Comparison of ENCODE assay signal across 14 cellular contexts in the genomic region with DNA sequence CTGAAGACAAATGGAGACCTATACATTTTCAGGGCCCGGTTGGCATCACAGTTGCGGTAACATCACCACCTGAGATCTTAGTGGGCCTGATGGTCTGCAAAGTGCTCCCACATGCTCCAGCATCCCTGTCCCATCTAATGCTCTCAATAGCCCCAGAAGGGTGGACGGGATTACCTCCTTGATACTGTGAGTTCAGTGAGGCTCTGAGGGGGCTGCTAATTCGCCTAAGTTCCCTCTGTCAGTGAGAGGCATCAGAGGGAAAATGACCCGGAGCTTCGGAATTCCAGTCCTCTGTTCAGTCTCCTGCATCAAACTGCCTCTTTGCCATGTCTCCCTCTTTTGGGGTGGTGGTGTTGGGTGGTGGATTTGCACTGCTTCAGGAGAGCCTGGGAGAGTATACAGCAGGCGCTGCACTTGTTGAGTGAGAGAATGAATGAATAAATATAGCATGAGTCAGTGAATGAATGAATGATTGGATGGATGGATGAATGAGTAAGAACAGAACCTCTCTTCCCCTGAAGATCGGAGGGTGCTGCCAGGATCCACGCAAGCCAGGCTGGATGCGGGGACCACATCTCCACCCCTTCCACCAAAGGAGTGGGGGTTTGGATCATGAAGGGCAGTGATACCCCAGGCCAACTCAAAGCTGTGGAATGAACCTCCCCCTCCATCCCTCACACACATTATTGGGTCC.
DNase-seq lines count a peak whose midpoint lies in the region; ATAC-seq and TF ChIP-seq lines count a peak whose summit lies in the region.
"Had no signal": no experiment of that assay in that cellular context is flagged by ENCODE, and none has a peak within 500 bp of the region (broad histone marks: within the 10 kb centered on the region; RNA-seq: fewer than 3 reads in every experiment).

No MANE protein-coding gene starts in this region.

- intact Hi-C loops in colonic mucosa (cut with DNase I), result no loop called here

- H3K4me3 ChIP-seq in colonic mucosa, result no peak overlapping the region
- H3K4me3 ChIP-seq: GM12878, GM23338 had no signal

- no peak for ATAC-seq in effector memory CD8-positive, alpha-beta T cell (replicated peaks)
- ATAC-seq: GM12878, GM23338 had no signal

- H3K9me3 ChIP-seq in colonic mucosa, result no peaks in the 10 kb centered on the region
- H3K9me3 ChIP-seq: BE2C had no signal

- H3K4me3 Mint-ChIP-seq in effector memory CD8-positive, alpha-beta T cell, result no peak overlapping the region
- H3K4me3 Mint-ChIP-seq: CD4-positive, alpha-beta memory T cell; GM23338 had no signal

- H3K27me3 ChIP-seq in colonic mucosa, result no peaks in the 10 kb centered on the region

- TF ChIP-seq CTCF in colonic mucosa (IDR thresholded peaks at IDR 0.05), result no peak

- H3K27me3 Mint-ChIP-seq in effector memory CD8-positive, alpha-beta T cell, result peaks cover 0 to 37% of the 10 kb centered on the region in 2 donors

- no peaks in the 10 kb centered on the region for H3K4me1 ChIP-seq in colonic mucosa
- H3K4me1 ChIP-seq: BE2C had no signal

- H3K36me3 ChIP-seq in colonic mucosa, result no peaks in the 10 kb centered on the region
- H3K36me3 ChIP-seq: BE2C had no signal

- no peak overlapping the region for H3K9ac ChIP-seq in colonic mucosa (ENCODE audit: low read depth in 2 of 2, low read length in 2 of 2)

- no peaks in the 10 kb centered on the region for H3K4me1 Mint-ChIP-seq in effector memory CD8-positive, alpha-beta T cell (ENCODE audit: low read depth in 2 of 2)
- H3K4me1 Mint-ChIP-seq: CD4-positive, alpha-beta memory T cell; GM23338 had no signal

- H3K9me3 Mint-ChIP-seq in effector memory CD8-positive, alpha-beta T cell, result no peaks in the 10 kb centered on the region
- H3K9me3 Mint-ChIP-seq: CD4-positive, alpha-beta memory T cell; GM23338 had no signal

- H3K27ac ChIP-seq in angular gyrus (ENCODE audit: low read depth, low read length) (peak overlapping the region; percentile 22), colonic mucosa (no peak overlapping the region), temporal lobe (ENCODE audit: low read depth, low read length) (peak overlapping the region; percentile 27)
- H3K27ac ChIP-seq: C4-2B had no signal

- no peak overlapping the region for H3K27ac Mint-ChIP-seq in effector memory CD8-positive, alpha-beta T cell
- H3K27ac Mint-ChIP-seq: CD4-positive, alpha-beta memory T cell; GM23338 had no signal

- peak; percentile 4 for DNase-seq in colonic mucosa
- peak; percentile 4 for DNase-seq in mucosa of gallbladder (ENCODE audit: low spot score)
- no peak for DNase-seq in activated CD4-positive, alpha-beta T cell treated with anti-CD3 and anti-CD28 coated beads for 48 hours
- no peak for DNase-seq in effector memory CD8-positive, alpha-beta T cell
- no peak for DNase-seq in activated T-cell treated with anti-CD3 and anti-CD28 coated beads, Interleukin-2, amount 50 U/mL, for 48 hours
- DNase-seq: BE2C; CD4-positive, alpha-beta memory T cell; DMS79; H7 had no signal

- H3K36me3 Mint-ChIP-seq in effector memory CD8-positive, alpha-beta T cell (ENCODE audit: insufficient read depth), result no peaks in the 10 kb centered on the region
- H3K36me3 Mint-ChIP-seq: CD4-positive, alpha-beta memory T cell had no signal

Comparison
In these comparisons a context has a peak if more than half of its experiments do, and no peak if none do; other contexts are left out.
1. DNase-seq: peak in colonic mucosa (single experiment) and mucosa of gallbladder (single experiment); none in activated CD4-positive, alpha-beta T cell treated with anti-CD3 and anti-CD28 coated beads for 48 hours (single experiment), effector memory CD8-positive, alpha-beta T cell (0 of 3) and activated T-cell treated with anti-CD3 and anti-CD28 coated beads, Interleukin-2, amount 50 U/mL, for 48 hours (0 of 2).